9 cellular contexts compared by ENCODE assay signal in the genomic region with DNA sequence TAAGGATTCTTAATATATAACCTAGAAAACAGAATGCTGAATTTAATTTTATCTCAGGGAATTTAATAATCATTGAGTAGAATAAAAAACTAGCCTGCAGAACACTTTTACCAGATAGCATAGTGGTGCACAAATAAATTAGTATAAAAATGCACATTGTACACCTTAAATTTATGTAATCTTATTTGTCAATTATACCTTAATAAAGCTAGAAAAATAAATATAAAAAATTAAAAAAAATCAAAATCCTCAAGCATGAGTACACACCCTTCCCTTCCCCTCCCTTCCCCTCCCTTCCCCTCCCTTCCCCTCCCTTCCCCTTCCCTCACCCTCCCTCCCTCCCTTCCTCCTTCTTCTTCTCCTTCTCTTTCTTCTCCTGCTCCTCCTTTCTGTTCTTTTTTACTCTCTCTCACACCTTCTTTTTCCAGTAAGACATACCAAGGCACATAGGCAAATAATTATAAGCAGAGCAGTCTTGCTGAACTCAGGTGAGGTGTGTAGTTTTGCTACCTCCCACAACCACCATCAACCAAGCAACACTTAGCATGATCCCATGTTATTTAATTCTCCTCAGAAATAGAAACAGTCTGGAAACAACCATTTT.
"Had no signal": no experiment of that assay in that cellular context is flagged by ENCODE, and none has a peak within 500 bp of the region (broad histone marks: within the 10 kb centered on the region; RNA-seq: fewer than 3 reads in every experiment).

No MANE protein-coding gene starts in this region.

- H3K9me3 ChIP-seq: HAP-1 had no signal

- ATAC-seq: HCT116 had no signal

- H3K4me3 Mint-ChIP-seq: HFFc6 had no signal

- H3K36me3 ChIP-seq: HAP-1 had no signal

- H3K4me1 ChIP-seq: HAP-1 had no signal

- H2AFZ ChIP-seq: GM23248 had no signal

- H3K4me3 ChIP-seq: GM23248, HAP-1 had no signal

- H3K9ac ChIP-seq: GM23248 had no signal

- H3K27ac ChIP-seq: GM23248, HL-60 had no signal

- DNase-seq: GM23248, GOT3, H7, HFFc6, IMR-90, KBM-7 had no signal

- H3K27ac Mint-ChIP-seq: HFFc6 had no signal
